ENCODE assay signal across 11 cellular contexts in genomic region chr11:8685306-8685705, GRCh38. TPM values are rescaled to one million over a fixed set of nuclear protein-coding genes. Genes with fewer than 3 reads are reported as not detected.
DNase-seq lines count a peak whose midpoint lies in the region; ATAC-seq and TF ChIP-seq lines count a peak whose summit lies in the region.
"Had no signal": no experiment of that assay in that cellular context is flagged by ENCODE, and none has a peak within 500 bp of the region (broad histone marks: within the 10 kb centered on the region; RNA-seq: fewer than 3 reads in every experiment).

No MANE protein-coding gene starts in this region.

- no peaks in the 10 kb centered on the region for H3K27me3 ChIP-seq in iPS-15b (ENCODE audit: control insufficient read depth, insufficient read depth, low read length)
- H3K27me3 ChIP-seq in aorta (ENCODE audit: control insufficient read depth in 1 of 2, insufficient read depth in 2 of 2, low read length in 1 of 2), result no peaks in the 10 kb centered on the region
- H3K27me3 ChIP-seq: esophagus muscularis mucosa had no signal

- H3K9me3 ChIP-seq in iPS-15b (ENCODE audit: control insufficient read depth, insufficient read depth, low read length), result no peaks in the 10 kb centered on the region
- no peaks in the 10 kb centered on the region for H3K9me3 ChIP-seq in aorta (ENCODE audit: control insufficient read depth, low read length)
- H3K9me3 ChIP-seq: esophagus muscularis mucosa had no signal

- no peak for ATAC-seq in HG02938 (IDR thresholded peaks at IDR 0.05; ENCODE audit: unreplicated experiment)
- ATAC-seq in aorta (ENCODE audit: low FRiP score), result no peak
- ATAC-seq in HG02884 (IDR thresholded peaks at IDR 0.05; ENCODE audit: unreplicated experiment), result no peak
- no peak for ATAC-seq in HG03159 (IDR thresholded peaks at IDR 0.05; ENCODE audit: unreplicated experiment)

- intact Hi-C loops in aorta (cut with DNase I), result loop anchor here (5.0 to 10.0 kb wide), 4 partner anchors 79 to 279 kb away; partner anchors contain the start of gene TMEM9B (in 2 of the 2)

- H3K4me1 ChIP-seq in iPS-15b (ENCODE audit: control insufficient read depth, insufficient read depth, low read length), result peaks cover 21% of the 10 kb centered on the region
- no peaks in the 10 kb centered on the region for H3K4me1 ChIP-seq in aorta (ENCODE audit: control insufficient read depth in 1 of 2, insufficient read depth in 2 of 2, low read length in 2 of 2)

- H3K4me3 ChIP-seq in AG04449 (ENCODE audit: low read depth, low read length), result 0 out of 2 replicates have a peak overlapping the region, but pooled peaks have one; percentile 31
- peak overlapping the region; percentile 6 for H3K4me3 ChIP-seq in GM12875 (ENCODE audit: low read depth, low read length)
- peak overlapping the region; percentile 27 for H3K4me3 ChIP-seq in iPS-15b (ENCODE audit: low read depth, low read length)
- no peak overlapping the region for H3K4me3 ChIP-seq in aorta (ENCODE audit: low read length in 2 of 2)
- H3K4me3 ChIP-seq: esophagus muscularis mucosa had no signal

- H3K36me3 ChIP-seq in iPS-15b (ENCODE audit: control insufficient read depth, insufficient read depth, low read length), result peaks cover 29% of the 10 kb centered on the region
- no peaks in the 10 kb centered on the region for H3K36me3 ChIP-seq in aorta (ENCODE audit: control insufficient read depth in 1 of 2, insufficient read depth in 2 of 2, low read length in 1 of 2)

- H3K27ac ChIP-seq in VCaP (peak overlapping the region; percentile 96), aorta (ENCODE audit: low read depth in 1 of 2, low read length in 2 of 2) (no peak overlapping the region)

- POLR2A ChIA-PET in AG04449 (lab: Yijun Ruan, JAX), result interaction anchor here (0.6 kb wide), 1 partner anchor 405 kb away, joined by 3 read pairs; no protein-coding TSS in a partner anchor

- no peak overlapping the region for H3K9ac ChIP-seq in iPS-15b (ENCODE audit: low read depth, low read length)

- TF ChIP-seq CTCF in AG04449 (IDR thresholded peaks at IDR 0.05; ENCODE audit: insufficient read depth, low read length, missing control alignments) (no peak), GM12875 (IDR thresholded peaks at IDR 0.05; ENCODE audit: borderline replicate concordance, insufficient read depth, low read depth, low read length) (no peak), VCaP (conservative IDR thresholded peaks at IDR 0.05) (no peak)

- WGBS in aorta, 2 donors, result 75% methylated on average over 7 of the region's 7 CpGs

- no peak for DNase-seq in AG04449 (ENCODE audit: low read depth, low spot score)
- DNase-seq in aorta, result no peak
- DNase-seq: IMR-90; stimulated activated naive CD4-positive, alpha-beta T cell treated with Interleukin-2 at 50 U/mL for 16 hours had no signal

- CTCF ChIA-PET in AG04449 (lab: Yijun Ruan, JAX), result no interaction called here

RNA-seq across cellular contexts. Expression of gene RPL27A, which starts 2.7 kb away (rescaled TPM):
- total RNA-seq in aorta, result 100 to 1,000 TPM; 623 to 776 TPM
- polyA plus RNA-seq in aorta, result 1,000 to 10,000 TPM; 2,339 to 4,548 TPM

RNA-seq across cellular contexts. Expression of gene TRIM66, which starts 2.8 kb away (rescaled TPM):
- total RNA-seq in aorta, result 10 to 100 TPM in 1 of 2 donors, 1 to 10 TPM in 1; 9.4 to 18.7 TPM
- 1 to 10 TPM; 3.4 to 8.4 TPM for polyA plus RNA-seq in aorta

Comparison
In these comparisons a context has a peak if more than half of its experiments do, and no peak if none do; other contexts are left out.
1. H3K4me3 ChIP-seq: peak in AG04449 (single experiment), GM12875 (single experiment) and iPS-15b (single experiment); none in aorta (0 of 2).